Comparison of ENCODE assay signal across 14 cellular contexts in the genomic region with DNA sequence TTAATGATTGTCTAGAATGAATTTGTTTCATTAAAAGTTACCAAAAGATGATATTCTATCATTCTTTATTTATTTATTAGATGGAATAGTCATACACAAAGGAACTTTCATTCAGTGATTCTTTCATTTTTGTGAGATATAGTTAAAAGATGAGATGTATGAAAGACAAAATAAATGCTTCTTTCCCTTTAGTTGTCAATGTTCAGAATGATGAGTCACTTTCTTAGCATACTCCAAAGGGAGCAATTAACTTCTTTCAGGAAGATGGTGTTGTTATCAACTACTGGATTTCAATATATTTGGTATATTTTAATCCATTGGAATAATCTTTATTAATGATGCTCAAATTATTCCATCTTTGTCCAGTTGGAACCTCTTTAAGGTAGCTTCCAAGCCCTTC. TPM values are rescaled to one million over a fixed set of nuclear protein-coding genes. Genes with fewer than 3 reads are reported as not detected.
DNase-seq lines count a peak whose midpoint lies in the region; ATAC-seq and TF ChIP-seq lines count a peak whose summit lies in the region.
"Had no signal": no experiment of that assay in that cellular context is flagged by ENCODE, and none has a peak within 500 bp of the region (broad histone marks: within the 10 kb centered on the region; RNA-seq: fewer than 3 reads in every experiment).

No MANE protein-coding gene starts in this region.

- no peak for ATAC-seq in left cardiac atrium
- no peak for ATAC-seq in activated naive CD8-positive, alpha-beta T cell treated with anti-CD3 and anti-CD28 coated beads, Interleukin-2, amount 10 ng/mL, durations not matched to agents 7 days and 5 days (ENCODE audit: low read depth)

- POLR2A ChIA-PET in activated naive CD8-positive, alpha-beta T cell treated with anti-CD3 and anti-CD28 coated beads, Interleukin-2, amount 10 ng/mL, durations not matched to agents 7 days and 5 days (lab: Charles Lee), result interaction anchor here (1.1 to 8.1 kb wide), 6 partner anchors 13 to 238 kb away, joined by 3 to 212 read pairs (median 58); a partner anchor contains a TSS

- intact Hi-C loops in left ventricle myocardium inferior (cut with micrococcal nuclease), result no loop called here
- intact Hi-C loops in left cardiac atrium (cut with DNase I), result loop anchor here in 1 of 2 donors (10.0 kb wide), 1 partner anchor 62 kb away; a partner anchor contains a TSS
- intact Hi-C loops in uterus (cut with DNase I; ENCODE audit: low total_unique reads), result no loop called here
- intact Hi-C loops in ovary (cut with DNase I), result no loop called here

- H3K4me1 Mint-ChIP-seq in activated naive CD8-positive, alpha-beta T cell treated with anti-CD3 and anti-CD28 coated beads, Interleukin-2, amount 10 ng/mL, durations not matched to agents 7 days and 5 days, result peaks cover 36% of the 10 kb centered on the region

- TF ChIP-seq POLR2A in uterus (IDR thresholded peaks at IDR 0.05) (no peak), ovary (IDR thresholded peaks at IDR 0.05) (no peak)

- peak overlapping the region; percentile 68 for H3K4me3 ChIP-seq in left ventricle myocardium inferior
- peak overlapping the region; percentile 17 to 60 for H3K4me3 ChIP-seq in muscle layer of duodenum (ENCODE audit: low read depth in 1 of 2, low read length in 2 of 2)
- peak overlapping the region; percentile 6 to 25 for H3K4me3 ChIP-seq in uterus
- no peak overlapping the region for H3K4me3 ChIP-seq in ovary
- H3K4me3 ChIP-seq: MG63 had no signal

- H3K27ac ChIP-seq in left ventricle myocardium inferior (replicated peaks) (peak overlapping the region; percentile 86), muscle layer of duodenum (ENCODE audit: low read length) (peak overlapping the region; percentile 76), uterus (peak overlapping the region; percentile 48 to 81), ovary (no peak overlapping the region)

- peaks cover 42% of the 10 kb centered on the region for H3K36me3 Mint-ChIP-seq in activated naive CD8-positive, alpha-beta T cell treated with anti-CD3 and anti-CD28 coated beads, Interleukin-2, amount 10 ng/mL, durations not matched to agents 7 days and 5 days

- H3K4me3 Mint-ChIP-seq in activated naive CD8-positive, alpha-beta T cell treated with anti-CD3 and anti-CD28 coated beads, Interleukin-2, amount 10 ng/mL, durations not matched to agents 7 days and 5 days, result peak overlapping the region; percentile 100

- DNase-seq in left ventricle myocardium inferior (no peak), left cardiac atrium (no peak), uterus (no peak), NCI-H187 treated with DMSO at 0.1 percent for 48 hours (lab: John Stamatoyannopoulos, UW) (no peak), ovary (no peak), superior temporal gyrus (ENCODE audit: extremely low spot score) (no peak)
- no peak for DNase-seq in activated naive CD8-positive, alpha-beta T cell treated with anti-CD3 and anti-CD28 coated beads, Interleukin-2, amount 10 ng/mL, durations not matched to agents 7 days and 5 days
- DNase-seq: activated CD4-positive, alpha-beta T cell treated with anti-CD3 and anti-CD28 coated beads, Interleukin-2, amount 50 U/mL, for 1 hour; amniotic stem cell; BE2C; MG63; NCI-H2171 treated with DMSO at 0.1 percent for 48 hours; stimulated activated CD4-positive, alpha-beta T cell treated with anti-CD3 and anti-CD28 coated beads, Interleukin-12 subunit alpha, Interleukin-12 subunit beta, amount 100 ng/mL, for 4 hours had no signal

- H3K27ac Mint-ChIP-seq in activated naive CD8-positive, alpha-beta T cell treated with anti-CD3 and anti-CD28 coated beads, Interleukin-2, amount 10 ng/mL, durations not matched to agents 7 days and 5 days, result peak overlapping the region; percentile 74

- H3K36me3 ChIP-seq in left ventricle myocardium inferior (peaks cover 16% of the 10 kb centered on the region), muscle layer of duodenum (ENCODE audit: control insufficient read depth in 1 of 2, insufficient read depth in 2 of 2, low read length in 2 of 2) (no peaks in the 10 kb centered on the region), uterus (no peaks in the 10 kb centered on the region), ovary (no peaks in the 10 kb centered on the region)
- H3K36me3 ChIP-seq: BE2C, MG63 had no signal

- H3K9me3 Mint-ChIP-seq in activated naive CD8-positive, alpha-beta T cell treated with anti-CD3 and anti-CD28 coated beads, Interleukin-2, amount 10 ng/mL, durations not matched to agents 7 days and 5 days, result no peaks in the 10 kb centered on the region

- H3K27me3 ChIP-seq in left ventricle myocardium inferior (ENCODE audit: low read depth), result no peaks in the 10 kb centered on the region
- H3K27me3 ChIP-seq in muscle layer of duodenum (ENCODE audit: low read depth, low read length), result no peaks in the 10 kb centered on the region
- no peaks in the 10 kb centered on the region for H3K27me3 ChIP-seq in uterus
- H3K27me3 ChIP-seq in ovary, result no peaks in the 10 kb centered on the region
- H3K27me3 ChIP-seq: MG63 had no signal

- no peak for TF ChIP-seq EP300 in ovary (IDR thresholded peaks at IDR 0.05)

- H3K4me1 ChIP-seq in left ventricle myocardium inferior (peaks cover 4% of the 10 kb centered on the region), muscle layer of duodenum (ENCODE audit: control insufficient read depth in 1 of 2, insufficient read depth in 2 of 2, low read length in 2 of 2) (no peaks in the 10 kb centered on the region), uterus (no peaks in the 10 kb centered on the region), ovary (ENCODE audit: insufficient read depth) (no peaks in the 10 kb centered on the region)
- H3K4me1 ChIP-seq: BE2C had no signal

- no peaks in the 10 kb centered on the region for H3K27me3 Mint-ChIP-seq in activated naive CD8-positive, alpha-beta T cell treated with anti-CD3 and anti-CD28 coated beads, Interleukin-2, amount 10 ng/mL, durations not matched to agents 7 days and 5 days

- no peak for TF ChIP-seq CTCF in left ventricle myocardium inferior (IDR thresholded peaks at IDR 0.05; ENCODE audit: borderline replicate concordance)
- TF ChIP-seq CTCF in uterus (IDR thresholded peaks at IDR 0.05), result no peak
- TF ChIP-seq CTCF in ovary (IDR thresholded peaks at IDR 0.05), result no peak

- no peaks in the 10 kb centered on the region for H3K9me3 ChIP-seq in left ventricle myocardium inferior (replicated peaks)
- H3K9me3 ChIP-seq in muscle layer of duodenum (ENCODE audit: control insufficient read depth in 1 of 2, low read length in 2 of 2), result no peaks in the 10 kb centered on the region
- H3K9me3 ChIP-seq in uterus, result no peaks in the 10 kb centered on the region
- no peaks in the 10 kb centered on the region for H3K9me3 ChIP-seq in ovary
- H3K9me3 ChIP-seq: BE2C, MG63 had no signal

RNA-seq across cellular contexts. Expression of a gene that starts 2.3 kb away (rescaled TPM):
- total RNA-seq in left ventricle myocardium inferior (16.8 TPM), left cardiac atrium (10 to 100 TPM; 25.0 to 26.0 TPM), uterus (10 to 100 TPM; 14.6 to 70.8 (median 28.8) TPM), ovary (1 to 10 TPM; 2.3 to 9.1 (median 6.1) TPM)
- total RNA-seq in activated naive CD8-positive, alpha-beta T cell treated with anti-CD3 and anti-CD28 coated beads, Interleukin-2, amount 10 ng/mL, durations not matched to agents 7 days and 5 days, result 100 to 1,000 TPM; 203 to 212 TPM
- polyA plus RNA-seq in ovary, result 10 to 100 TPM; 25.1 to 30.3 TPM

RNA-seq across cellular contexts. Expression of a gene that starts 50.2 kb away (rescaled TPM):
- total RNA-seq in left ventricle myocardium inferior (31.2 TPM), left cardiac atrium (10 to 100 TPM; 30.2 to 40.4 TPM), uterus (100 to 1,000 TPM in 1 of 4 donors, 10 to 100 TPM in 3; 39.0 to 116 (median 75.7) TPM), ovary (10 to 100 TPM in 3 of 7 donors, 1 to 10 TPM in 4; 5.4 to 18.8 (median 9.6) TPM)
- total RNA-seq in activated naive CD8-positive, alpha-beta T cell treated with anti-CD3 and anti-CD28 coated beads, Interleukin-2, amount 10 ng/mL, durations not matched to agents 7 days and 5 days, result 100 to 1,000 TPM; 285 to 288 TPM
- polyA plus RNA-seq in ovary, result 10 to 100 TPM; 19.7 to 59.3 TPM

Comparison
In these comparisons a context has a peak if more than half of its experiments do, and no peak if none do; other contexts are left out.
1. H3K27ac ChIP-seq: peak in left ventricle myocardium inferior (single experiment), muscle layer of duodenum (single experiment) and uterus (2 of 2); none in ovary (0 of 2).